2 cellular contexts compared by ENCODE assay signal in genomic region chr12:121536058-121536928, GRCh38.
TF ChIP-seq lines count a peak whose summit lies in the region.

No MANE protein-coding gene starts in this region.

TF ChIP-seq in HEK293, 187 proteins besides CTCF, POLR2A, EP300 and RAD21 (continued from another document and continues in another):
- TF ChIP-seq PATZ1 (tag by site-specific recombination; IDR thresholded peaks at IDR 0.05) (peak; percentile 67), ZNF239 (tag by site-specific recombination; IDR thresholded peaks at IDR 0.05) (no peak), ZNF248 (tag by site-specific recombination; IDR thresholded peaks at IDR 0.05) (no peak), ZNF266 (tag by site-specific recombination; IDR thresholded peaks at IDR 0.05; ENCODE audit: low read depth) (no peak), EGR2 (tag by site-specific recombination; IDR thresholded peaks at IDR 0.05; ENCODE audit: low read depth) (no peak), ZNF768 (tag by site-specific recombination; IDR thresholded peaks at IDR 0.05) (no peak), PRDM4 (tag by site-specific recombination; IDR thresholded peaks at IDR 0.05) (no peak), TRIM28 (IDR thresholded peaks at IDR 0.05; ENCODE audit: borderline replicate concordance, low read length) (no peak), ZNF510 (tag by site-specific recombination; IDR thresholded peaks at IDR 0.05; ENCODE audit: insufficient replicate concordance) (no peak), ZNF837 (tag by site-specific recombination; IDR thresholded peaks at IDR 0.05) (no peak), ZBTB49 (tag by site-specific recombination; IDR thresholded peaks at IDR 0.05; ENCODE audit: low read depth) (no peak), KLF17 (tag by site-specific recombination; IDR thresholded peaks at IDR 0.05) (no peak), OSR2 (tag by site-specific recombination; IDR thresholded peaks at IDR 0.05) (no peak), ZNF138 (tag by site-specific recombination; IDR thresholded peaks at IDR 0.05; ENCODE audit: borderline replicate concordance) (no peak), ZNF23 (tag by site-specific recombination; IDR thresholded peaks at IDR 0.05; ENCODE audit: borderline replicate concordance) (no peak), ZNF366 (tag by site-specific recombination; conservative IDR thresholded peaks at IDR 0.05) (peak; percentile 7; the same call in 1 of the 2 replicates), ZNF169 (tag by site-specific recombination; IDR thresholded peaks at IDR 0.05) (no peak), ZNF302 (tag by site-specific recombination; IDR thresholded peaks at IDR 0.05; ENCODE audit: low read depth) (no peak), ZBTB1 (tag by site-specific recombination; IDR thresholded peaks at IDR 0.05) (no peak), ZNF629 (tag by site-specific recombination; IDR thresholded peaks at IDR 0.05) (peak; percentile 51; the same call in 1 of the 2 replicates), KLF7 (tag by site-specific recombination; IDR thresholded peaks at IDR 0.05; ENCODE audit: borderline replicate concordance) (no peak), ZFP69B (tag by site-specific recombination; IDR thresholded peaks at IDR 0.05) (peak; percentile 71), BCL11B (tag by site-specific recombination; IDR thresholded peaks at IDR 0.05; ENCODE audit: low read depth) (no peak; the same call in 1 of the 2 replicates), ZNF677 (tag by site-specific recombination; IDR thresholded peaks at IDR 0.05) (no peak), ZNF530 (tag by site-specific recombination; IDR thresholded peaks at IDR 0.05; ENCODE audit: low read depth) (no peak), ZNF211 (tag by site-specific recombination; IDR thresholded peaks at IDR 0.05; ENCODE audit: low read depth) (no peak), ZBTB17 (tag by site-specific recombination; IDR thresholded peaks at IDR 0.05) (peak; percentile 91)

TF ChIP-seq in GM12878, 131 proteins besides CTCF, POLR2A, EP300 and RAD21 (continued from another document and continues in another):
- no peak for TF ChIP-seq IRF5 (IDR thresholded peaks at IDR 0.05; ENCODE audit: borderline replicate concordance)
- peak; percentile 95 for TF ChIP-seq ZNF384 (IDR thresholded peaks at IDR 0.05; ENCODE audit: borderline replicate concordance, low read depth, low read length)
- no peak for TF ChIP-seq REST (IDR thresholded peaks at IDR 0.05; ENCODE audit: low read depth, low read length)
- TF ChIP-seq CUX1 (IDR thresholded peaks at IDR 0.05; ENCODE audit: insufficient replicate concordance, low read depth, low read length): peak; percentile 17
- 0 out of 2 replicates have a peak, but pooled peaks have one; percentile 27 for TF ChIP-seq YY1 (IDR thresholded peaks at IDR 0.05; ENCODE audit: low read depth, low read length)
- TF ChIP-seq ZBED1 (IDR thresholded peaks at IDR 0.05; ENCODE audit: borderline replicate concordance): no peak
- peak; percentile 21 for TF ChIP-seq RELA (IDR thresholded peaks at IDR 0.05; ENCODE audit: borderline replicate concordance, partially characterized antibody)
- no peak for TF ChIP-seq SPI1 (IDR thresholded peaks at IDR 0.05; ENCODE audit: borderline replicate concordance, insufficient read depth, low read depth, low read length)
- TF ChIP-seq PKNOX1 (IDR thresholded peaks at IDR 0.05): peak; percentile 94
- no peak for TF ChIP-seq EZH2 (IDR thresholded peaks at IDR 0.05; ENCODE audit: borderline replicate concordance, control insufficient read depth, low read depth, low read length)
- TF ChIP-seq ZZZ3 (IDR thresholded peaks at IDR 0.05; ENCODE audit: control insufficient read depth, insufficient read length, low read depth): no peak
- no peak for TF ChIP-seq HCFC1 (IDR thresholded peaks at IDR 0.05; ENCODE audit: low read length)
- 0 out of 2 replicates have a peak, but pooled peaks have one; percentile 56 for TF ChIP-seq NFIC (IDR thresholded peaks at IDR 0.05; ENCODE audit: low read depth, low read length)
- TF ChIP-seq HDGF (IDR thresholded peaks at IDR 0.05): peak; percentile 82; the same call in 1 of the 2 replicates
- no peak for TF ChIP-seq ZNF207 (IDR thresholded peaks at IDR 0.05; ENCODE audit: borderline replicate concordance)
- no peak for TF ChIP-seq ETV6 (conservative IDR thresholded peaks at IDR 0.05 in 1 of 2, IDR thresholded peaks at IDR 0.05 in 1 of 2; ENCODE audit: borderline replicate concordance in 1 of 2, low read depth in 1 of 2)
- TF ChIP-seq NFXL1 (IDR thresholded peaks at IDR 0.05; ENCODE audit: borderline replicate concordance): no peak
- TF ChIP-seq SKIL (IDR thresholded peaks at IDR 0.05; ENCODE audit: low read depth, poor library complexity, severe bottlenecking): peak; percentile 60
- TF ChIP-seq CHD1 (IDR thresholded peaks at IDR 0.05; ENCODE audit: low read depth, low read length): no peak
- TF ChIP-seq JUNB (IDR thresholded peaks at IDR 0.05): no peak
- TF ChIP-seq MYC (IDR thresholded peaks at IDR 0.05; ENCODE audit: insufficient read depth, insufficient read length, insufficient replicate concordance, low read length, severe bottlenecking): no peak
- TF ChIP-seq BMI1 (IDR thresholded peaks at IDR 0.05; ENCODE audit: borderline replicate concordance): peak; percentile 85
- TF ChIP-seq ZBTB11 (CRISPR knock-in tag; IDR thresholded peaks at IDR 0.05): no peak
- TF ChIP-seq JUND (IDR thresholded peaks at IDR 0.05; ENCODE audit: low read depth, low read length): no peak
- no peak for TF ChIP-seq CBX3 (IDR thresholded peaks at IDR 0.05; ENCODE audit: borderline replicate concordance, low read depth)
- TF ChIP-seq NFYA (IDR thresholded peaks at IDR 0.05; ENCODE audit: borderline replicate concordance, low read depth, low read length): no peak
- TF ChIP-seq SREBF1 (IDR thresholded peaks at IDR 0.05; ENCODE audit: low read length): no peak
- TF ChIP-seq CBX5 (IDR thresholded peaks at IDR 0.05; ENCODE audit: low read depth): no peak
- TF ChIP-seq ZNF24 (IDR thresholded peaks at IDR 0.05): no peak
- TF ChIP-seq TCF7 (IDR thresholded peaks at IDR 0.05; ENCODE audit: borderline replicate concordance): no peak
